In genomic region chr22:38429460-38430128, GRCh38 we compare ENCODE assay signal across 2 cellular contexts.
TF ChIP-seq lines count a peak whose summit lies in the region.

No MANE protein-coding gene starts in this region.

TF ChIP-seq in IMR-90, 13 proteins besides CTCF, POLR2A, EP300 and RAD21:
- TF ChIP-seq MAZ (IDR thresholded peaks at IDR 0.05; ENCODE audit: borderline replicate concordance, low read depth, low read length) (no peak), NFE2L2 (IDR thresholded peaks at IDR 0.05; ENCODE audit: low read depth, low read length) (no peak), RFX5 (IDR thresholded peaks at IDR 0.05; ENCODE audit: low read depth, low read length) (no peak), SMC3 (IDR thresholded peaks at IDR 0.05; ENCODE audit: low read depth, low read length) (no peak), USF2 (IDR thresholded peaks at IDR 0.05; ENCODE audit: low read depth, low read length) (no peak), ELK1 (IDR thresholded peaks at IDR 0.05; ENCODE audit: borderline replicate concordance, low read depth, low read length) (no peak), BHLHE40 (IDR thresholded peaks at IDR 0.05; ENCODE audit: low read depth, low read length) (no peak), MAFK (IDR thresholded peaks at IDR 0.05; ENCODE audit: low read depth, low read length) (no peak), RCOR1 (IDR thresholded peaks at IDR 0.05; ENCODE audit: insufficient replicate concordance, low read length) (no peak), MXI1 (IDR thresholded peaks at IDR 0.05; ENCODE audit: borderline replicate concordance, low read depth, low read length) (no peak)

TF ChIP-seq in HepG2, 621 proteins besides CTCF, POLR2A, EP300 and RAD21:
- no peak for TF ChIP-seq ZNF350 (CRISPR knock-in tag; IDR thresholded peaks at IDR 0.05; ENCODE audit: borderline replicate concordance, low read depth)
